In genomic region chrX:117919755-117920154, GRCh38 we compare ENCODE assay signal across 31 cellular contexts.
"Had no signal": no experiment of that assay in that cellular context is flagged by ENCODE, and none has a peak within 500 bp of the region (broad histone marks: within the 10 kb centered on the region; RNA-seq: fewer than 3 reads in every experiment).

No MANE protein-coding gene starts in this region.

- H3K4me1 ChIP-seq: ascending aorta, body of pancreas, breast epithelium, Peyer's patch had no signal

- H3K36me3 ChIP-seq: ascending aorta, breast epithelium, Peyer's patch had no signal

- DNase-seq: activated CD4-positive, alpha-beta T cell treated with anti-CD3 and anti-CD28 coated beads, Interleukin-2, amount 10 ng/mL, durations not matched to agents 7 days and 5 days; activated CD4-positive, alpha-beta T cell treated with anti-CD3 and anti-CD28 coated beads, Interleukin-2, amount 50 U/mL, for 48 hours; activated CD8-positive, alpha-beta T cell treated with anti-CD3 and anti-CD28 coated beads, Interleukin-2, amount 10 ng/mL, durations not matched to agents 7 days and 5 days; activated gamma-delta T cell; activated naive CD4-positive, alpha-beta T cell treated with Interleukin-2 at 50 U/mL for 16 hours; activated naive CD8-positive, alpha-beta T cell treated with anti-CD3 and anti-CD28 coated beads, Interleukin-2, amount 10 ng/mL, durations not matched to agents 7 days and 5 days; activated T-cell treated with anti-CD3 and anti-CD28 coated beads, Interleukin-2, amount 50 U/mL, for 24 hours; amygdala; body of pancreas; MM.1S; NCI-H1092; NCI-H146; NCI-H187; NCI-H2029 treated with DMSO at 0.1 percent for 48 hours; NCI-H2107; NCI-H2171; NCI-H510A; NCI-H526; NCI-H748 treated with DMSO at 0.1 percent for 48 hours; NK-92 treated with Interleukin-12 subunit alpha and Interleukin-12 subunit beta, amount 100 ng/mL, for 24 hours; PC-3; Peyer's patch; RPMI8226; SHP77 treated with DMSO at 0.1 percent for 48 hours; SW 1271; T-helper 1 cell; T-helper 2 cell; T-helper 9 cell had no signal

- H3K27me3 ChIP-seq: ascending aorta, body of pancreas, breast epithelium, Peyer's patch had no signal

- H3K4me3 ChIP-seq: ascending aorta, body of pancreas, breast epithelium, Peyer's patch had no signal

- ATAC-seq: activated CD8-positive, alpha-beta T cell treated with anti-CD3 and anti-CD28 coated beads, Interleukin-2, amount 10 ng/mL, durations not matched to agents 7 days and 5 days; body of pancreas; PC-3 had no signal

- H3K27ac ChIP-seq: ascending aorta, body of pancreas, breast epithelium, KMS-11, Peyer's patch had no signal

- H3K9me3 ChIP-seq: ascending aorta, body of pancreas, breast epithelium, Peyer's patch had no signal
